Comparison of ENCODE assay signal across 8 cellular contexts in genomic region chr9:91954841-91955471, GRCh38. TPM values are rescaled to one million over a fixed set of nuclear protein-coding genes. Genes with fewer than 3 reads are reported as not detected.
DNase-seq lines count a peak whose midpoint lies in the region; ATAC-seq and TF ChIP-seq lines count a peak whose summit lies in the region.

No MANE protein-coding gene starts in this region.

- H3K9me3 ChIP-seq in SJSA1 (replicated peaks) = no peaks in the 10 kb centered on the region

- H3K36me3 ChIP-seq in SJSA1 = no peaks in the 10 kb centered on the region

- H3K27ac ChIP-seq in SJSA1 = peak overlapping the region; percentile 49; the same call in 1 of the 2 replicates

- H3K4me1 ChIP-seq in SJSA1 (replicated peaks) = peaks cover 21% of the 10 kb centered on the region

- H3K4me3 ChIP-seq in SJSA1 = no peak overlapping the region

- ATAC-seq in HG03378 (IDR thresholded peaks at IDR 0.05; ENCODE audit: unreplicated experiment) (no peak), GM18519 (IDR thresholded peaks at IDR 0.05; ENCODE audit: low FRiP score, unreplicated experiment) (no peak)

- H3K36me3 Mint-ChIP-seq in nephron progenitor cell (ENCODE audit: low read depth) = peaks cover under 1% of the 10 kb centered on the region

- H3K27me3 Mint-ChIP-seq in nephron progenitor cell (ENCODE audit: low read depth, poor library complexity) = peaks cover 13% of the 10 kb centered on the region

- H3K4me3 Mint-ChIP-seq in nephron progenitor cell = no peak overlapping the region

- H3K9me3 Mint-ChIP-seq in nephron progenitor cell = peaks cover 4% of the 10 kb centered on the region

- H3K27me3 ChIP-seq in SJSA1 (replicated peaks) = peaks cover under 1% of the 10 kb centered on the region

- no peak overlapping the region for H3K27ac Mint-ChIP-seq in nephron progenitor cell

- H3K4me1 Mint-ChIP-seq in nephron progenitor cell = peaks cover 36% of the 10 kb centered on the region

- peak; percentile 59 for TF ChIP-seq CTCF in nephron progenitor cell (IDR thresholded peaks at IDR 0.05)

- DNase-seq in DMS153 treated with DMSO at 0.1 percent for 48 hours (lab: John Stamatoyannopoulos, UW; ENCODE audit: unreplicated experiment) (peak; percentile 58), HK-2 (ENCODE audit: unreplicated experiment) (peak; percentile 45), SJSA1 (ENCODE audit: low read depth in 1 of 2, low spot score in 2 of 2) (peak; percentile 69 to 72), epidermal melanocyte (ENCODE audit: insufficient read length, low spot score) (peak; percentile 79), nephron progenitor cell (peak; percentile 72)
- no peak for DNase-seq in activated effector memory CD4-positive, alpha-beta T cell treated with anti-CD3 and anti-CD28 coated beads, Interleukin-2, amount 50 U/mL, for 16 hours

RNA-seq across cellular contexts. Expression of gene ROR2, which starts 4.9 kb away (rescaled TPM):
- total RNA-seq in SJSA1 (2014; rRNA removed; shearing (Covaris generic)) = 0.44 and 0.66 TPM in 2 replicates
